ENCODE assay signal across 1 cellular context in the genomic region with DNA sequence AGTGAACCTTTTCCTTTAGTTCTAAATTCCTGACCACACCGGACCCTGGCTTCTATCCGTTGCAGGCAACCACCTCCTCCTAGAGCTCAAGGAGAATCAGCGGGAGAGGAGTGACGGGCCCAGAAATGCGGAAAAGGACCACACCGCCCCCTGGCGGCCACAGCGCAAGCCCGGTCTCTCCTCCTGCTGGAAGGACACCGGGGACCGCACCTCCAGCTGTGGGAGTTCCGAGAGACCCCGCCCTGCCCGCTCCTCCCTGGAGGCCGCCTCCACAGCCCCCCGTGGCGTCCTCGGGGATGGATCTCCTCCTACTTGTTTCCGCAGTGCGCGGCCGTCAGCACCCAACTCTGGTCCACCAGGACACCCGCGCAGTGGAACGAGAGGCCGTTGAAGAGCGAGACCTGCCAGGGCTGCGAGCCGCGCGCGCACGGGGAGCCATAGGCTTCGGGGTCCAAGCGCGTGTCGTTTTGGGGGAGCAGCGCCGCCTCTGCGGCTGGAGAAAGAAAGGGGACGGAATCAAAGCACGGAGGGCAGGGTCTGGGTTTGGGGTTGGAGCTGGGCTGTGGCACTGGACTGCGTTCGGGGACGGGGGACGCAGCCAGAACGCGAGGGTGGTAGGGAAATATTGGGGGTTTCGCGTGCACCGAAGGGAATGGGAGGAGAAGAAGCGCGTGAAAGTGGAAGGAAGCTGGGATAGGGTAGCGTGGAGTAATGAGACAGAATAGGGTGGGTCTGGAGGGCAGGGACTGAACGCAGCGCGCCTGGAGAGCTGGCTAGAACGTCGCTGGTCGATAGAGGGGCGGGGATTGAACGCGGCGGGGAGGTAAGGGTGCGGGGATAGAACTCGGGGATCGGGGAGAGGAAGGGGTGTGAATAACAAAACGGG.
TF ChIP-seq lines count a peak whose summit lies in the region.

No MANE protein-coding gene starts in this region.

TF ChIP-seq in GM12878, 131 proteins besides CTCF, POLR2A, EP300 and RAD21:
- TF ChIP-seq SREBF2 (IDR thresholded peaks at IDR 0.05; ENCODE audit: low read length) (no peak), SUZ12 (IDR thresholded peaks at IDR 0.05; ENCODE audit: unreplicated experiment) (no peak), HSF1 (IDR thresholded peaks at IDR 0.05; ENCODE audit: low read depth, low read length) (no peak), IRF4 (IDR thresholded peaks at IDR 0.05; ENCODE audit: low read depth, low read length) (no peak), ATF7 (IDR thresholded peaks at IDR 0.05; ENCODE audit: low read depth) (no peak)
- TF ChIP-seq, protein P1, sequence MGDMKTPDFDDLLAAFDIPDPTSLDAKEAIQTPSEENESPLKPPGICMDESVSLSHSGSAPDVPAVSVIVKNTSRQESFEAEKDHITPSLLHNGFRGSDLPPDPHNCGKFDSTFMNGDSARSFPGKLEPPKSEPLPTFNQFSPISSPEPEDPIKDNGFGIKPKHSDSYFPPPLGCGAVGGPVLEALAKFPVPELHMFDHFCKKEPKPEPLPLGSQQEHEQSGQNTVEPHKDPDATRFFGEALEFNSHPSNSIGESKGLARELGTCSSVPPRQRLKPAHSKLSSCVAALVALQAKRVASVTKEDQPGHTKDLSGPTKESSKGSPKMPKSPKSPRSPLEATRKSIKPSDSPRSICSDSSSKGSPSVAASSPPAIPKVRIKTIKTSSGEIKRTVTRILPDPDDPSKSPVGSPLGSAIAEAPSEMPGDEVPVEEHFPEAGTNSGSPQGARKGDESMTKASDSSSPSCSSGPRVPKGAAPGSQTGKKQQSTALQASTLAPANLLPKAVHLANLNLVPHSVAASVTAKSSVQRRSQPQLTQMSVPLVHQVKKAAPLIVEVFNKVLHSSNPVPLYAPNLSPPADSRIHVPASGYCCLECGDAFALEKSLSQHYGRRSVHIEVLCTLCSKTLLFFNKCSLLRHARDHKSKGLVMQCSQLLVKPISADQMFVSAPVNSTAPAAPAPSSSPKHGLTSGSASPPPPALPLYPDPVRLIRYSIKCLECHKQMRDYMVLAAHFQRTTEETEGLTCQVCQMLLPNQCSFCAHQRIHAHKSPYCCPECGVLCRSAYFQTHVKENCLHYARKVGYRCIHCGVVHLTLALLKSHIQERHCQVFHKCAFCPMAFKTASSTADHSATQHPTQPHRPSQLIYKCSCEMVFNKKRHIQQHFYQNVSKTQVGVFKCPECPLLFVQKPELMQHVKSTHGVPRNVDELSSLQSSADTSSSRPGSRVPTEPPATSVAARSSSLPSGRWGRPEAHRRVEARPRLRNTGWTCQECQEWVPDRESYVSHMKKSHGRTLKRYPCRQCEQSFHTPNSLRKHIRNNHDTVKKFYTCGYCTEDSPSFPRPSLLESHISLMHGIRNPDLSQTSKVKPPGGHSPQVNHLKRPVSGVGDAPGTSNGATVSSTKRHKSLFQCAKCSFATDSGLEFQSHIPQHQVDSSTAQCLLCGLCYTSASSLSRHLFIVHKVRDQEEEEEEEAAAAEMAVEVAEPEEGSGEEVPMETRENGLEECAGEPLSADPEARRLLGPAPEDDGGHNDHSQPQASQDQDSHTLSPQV (IDR thresholded peaks at IDR 0.05) = no peak
